In genomic region chr13:109706015-109706715, GRCh38 we compare ENCODE assay signal across 20 cellular contexts.
A peak's percentile ranks its signal among the peaks of the same experiment; 100 is the strongest.
DNase-seq lines count a peak whose midpoint lies in the region; ATAC-seq and TF ChIP-seq lines count a peak whose summit lies in the region.
"Had no signal": no experiment of that assay in that cellular context is flagged by ENCODE, and none has a peak within 500 bp of the region (broad histone marks: within the 10 kb centered on the region; RNA-seq: fewer than 3 reads in every experiment).

No MANE protein-coding gene starts in this region.

- POLR2A ChIA-PET in activated CD4-positive, alpha-beta memory T cell treated with anti-CD3 and anti-CD28 coated beads for 36 hours (lab: Charles Lee) = no interaction called here

- H3K9ac ChIP-seq in BLaER1 (peak overlapping the region; percentile 76), DND-41 (ENCODE audit: low read depth, low read length) (peak overlapping the region; percentile 39), neuronal stem cell (ENCODE audit: low read depth, low read length, poor library complexity) (no peak overlapping the region)
- H3K9ac ChIP-seq: SK-N-SH had no signal

- H3K9me3 ChIP-seq in BLaER1 = peaks cover 26% of the 10 kb centered on the region
- peaks cover 2% of the 10 kb centered on the region for H3K9me3 ChIP-seq in DND-41 (ENCODE audit: insufficient read depth, low read length, severe bottlenecking)
- H3K9me3 ChIP-seq in RWPE2 (ENCODE audit: severe bottlenecking) = no peaks in the 10 kb centered on the region
- peaks cover 0 to 5% of the 10 kb centered on the region in 2 donors for H3K9me3 ChIP-seq in neuronal stem cell (replicated peaks in 1 of 2; ENCODE audit: control insufficient read depth in 2 of 2, insufficient read depth in 1 of 2, low read depth in 1 of 2, low read length in 2 of 2)
- H3K9me3 ChIP-seq: SK-N-SH had no signal

- peak overlapping the region; percentile 34 for H3K23ac ChIP-seq in neuronal stem cell (ENCODE audit: low read depth, low read length, poor library complexity)

- no peak overlapping the region for H3K14ac ChIP-seq in neuronal stem cell (ENCODE audit: low read length)

- H3K27me3 ChIP-seq in BLaER1 (no peaks in the 10 kb centered on the region), DND-41 (ENCODE audit: insufficient read depth, low read length, poor library complexity) (no peaks in the 10 kb centered on the region), RWPE2 (ENCODE audit: insufficient read depth, poor library complexity, severe bottlenecking) (no peaks in the 10 kb centered on the region), neuronal stem cell (ENCODE audit: control insufficient read depth in 3 of 3, insufficient read depth in 3 of 3, low read depth in 1 of 3, low read length in 3 of 3) (no peaks in the 10 kb centered on the region)
- H3K27me3 ChIP-seq: cardiac muscle cell had no signal

- peak; percentile 75 for DNase-seq in DND-41
- DNase-seq in RWPE2 (ENCODE audit: low spot score) = no peak
- DNase-seq in neuronal stem cell (ENCODE audit: low spot score) = no peak
- DNase-seq in SW480 (ENCODE audit: low spot score) = no peak
- DNase-seq in activated CD4-positive, alpha-beta memory T cell treated with anti-CD3 and anti-CD28 coated beads for 36 hours = no peak
- DNase-seq in NCI-H1436 treated with DMSO at 0.1 percent for 48 hours (lab: John Stamatoyannopoulos, UW) = no peak
- DNase-seq: activated CD4-positive, alpha-beta T cell treated with anti-CD3 and anti-CD28 coated beads, Interleukin-2, amount 50 U/mL, for 4 hours; activated T-cell treated with anti-CD3 and anti-CD28 coated beads, Interleukin-2, amount 50 U/mL, for 72 hours; CD4-positive, alpha-beta T cell; effector CD4-positive, alpha-beta T cell; NCI-H1694 treated with DMSO at 0.1 percent for 48 hours; NCI-H510A; RPMI8226; SK-N-SH; trophoblast cell had no signal

- H3K4me2 ChIP-seq in BLaER1 (peak overlapping the region; percentile 90), DND-41 (ENCODE audit: insufficient read depth, low read length) (peak overlapping the region; percentile 59), neuronal stem cell (ENCODE audit: insufficient read depth, low read length, poor library complexity, severe bottlenecking) (no peak overlapping the region)
- H3K4me2 ChIP-seq: SK-N-SH had no signal

- no peak overlapping the region for H2AK5ac ChIP-seq in neuronal stem cell (ENCODE audit: low read depth, low read length)

- peaks cover 8% of the 10 kb centered on the region; the same call in 1 of the 2 replicates for H3K36me3 ChIP-seq in BLaER1
- H3K36me3 ChIP-seq in DND-41 (ENCODE audit: insufficient read depth, low read length) = peaks cover 26% of the 10 kb centered on the region
- H3K36me3 ChIP-seq in RWPE2 (ENCODE audit: low read depth) = no peaks in the 10 kb centered on the region
- no peaks in the 10 kb centered on the region for H3K36me3 ChIP-seq in neuronal stem cell (replicated peaks in 1 of 2; ENCODE audit: control insufficient read depth in 2 of 2, insufficient read depth in 2 of 2, low read length in 2 of 2)
- H3K36me3 ChIP-seq: cardiac muscle cell had no signal

- intact Hi-C loops in activated CD4-positive, alpha-beta memory T cell treated with anti-CD3 and anti-CD28 coated beads for 36 hours (cut with micrococcal nuclease) = no loop called here

- no peak overlapping the region for H3K4ac ChIP-seq in neuronal stem cell (ENCODE audit: low read length)

- no peak overlapping the region for H2BK5ac ChIP-seq in neuronal stem cell (ENCODE audit: low read length)

- CTCF ChIA-PET in activated CD4-positive, alpha-beta memory T cell treated with anti-CD3 and anti-CD28 coated beads for 36 hours (lab: Charles Lee) = no interaction called here

- no peaks in the 10 kb centered on the region for H3K36me3 Mint-ChIP-seq in activated CD4-positive, alpha-beta memory T cell treated with anti-CD3 and anti-CD28 coated beads for 36 hours
- H3K36me3 Mint-ChIP-seq: stimulated activated effector memory CD8-positive, alpha-beta T cell treated with anti-CD3 and anti-CD28 coated beads, Interleukin-12 subunit alpha, Interleukin-12 subunit beta, amount 100 ng/mL, for 72 hours had no signal

- H3K79me1 ChIP-seq in neuronal stem cell (ENCODE audit: low read depth, low read length) = peaks cover 2% of the 10 kb centered on the region

- no peaks in the 10 kb centered on the region for H4K20me1 ChIP-seq in BLaER1
- no peaks in the 10 kb centered on the region; the same call in 1 of the 2 replicates for H4K20me1 ChIP-seq in DND-41 (ENCODE audit: insufficient read depth, low read length)

- H4K91ac ChIP-seq in neuronal stem cell (ENCODE audit: low read depth, low read length, poor library complexity) = no peak overlapping the region

- TF ChIP-seq CTCF in DND-41 (IDR thresholded peaks at IDR 0.05; ENCODE audit: borderline replicate concordance, extremely low read depth, low read length, poor library complexity, severe bottlenecking) = peak; percentile 16
- no peak for TF ChIP-seq CTCF in RWPE2 (IDR thresholded peaks at IDR 0.05; ENCODE audit: poor library complexity, severe bottlenecking)

- H2AFZ ChIP-seq in DND-41 (ENCODE audit: low read depth, low read length) (no peak overlapping the region), neuronal stem cell (ENCODE audit: low read length) (no peak overlapping the region)

- WGBS in neuronal stem cell (ENCODE audit: extremely low coverage in 2 of 2, insufficient read length in 2 of 2, insufficient replicate concordance in 1 of 2), 2 donors = no CpG with 5 or more reads among the region's 12 CpGs

- no peak overlapping the region for H3K27ac Mint-ChIP-seq in activated CD4-positive, alpha-beta memory T cell treated with anti-CD3 and anti-CD28 coated beads for 36 hours
- H3K27ac Mint-ChIP-seq: activated T-cell treated with anti-CD3 and anti-CD28 coated beads, Interleukin-2, amount 50 U/mL, for 72 hours; CD4-positive, alpha-beta T cell; stimulated activated effector memory CD8-positive, alpha-beta T cell treated with anti-CD3 and anti-CD28 coated beads, Interleukin-12 subunit alpha, Interleukin-12 subunit beta, amount 100 ng/mL, for 72 hours; T-helper 1 cell treated with Interleukin-12 subunit alpha and Interleukin-12 subunit beta and Interleukin-4 antibody, amounts not matched to agents 30 μg/mL and 1 μg/mL, for 36 hours had no signal

- peaks cover 9% of the 10 kb centered on the region for H3K4me1 Mint-ChIP-seq in activated CD4-positive, alpha-beta memory T cell treated with anti-CD3 and anti-CD28 coated beads for 36 hours (ENCODE audit: low read depth)

- H2BK120ac ChIP-seq in neuronal stem cell (ENCODE audit: low read depth, low read length) = no peak overlapping the region

- no peaks in the 10 kb centered on the region for H3K9me3 Mint-ChIP-seq in activated CD4-positive, alpha-beta memory T cell treated with anti-CD3 and anti-CD28 coated beads for 36 hours
- H3K9me3 Mint-ChIP-seq: activated T-cell treated with anti-CD3 and anti-CD28 coated beads, Interleukin-2, amount 50 U/mL, for 72 hours; CD4-positive, alpha-beta T cell; stimulated activated effector memory CD8-positive, alpha-beta T cell treated with anti-CD3 and anti-CD28 coated beads, Interleukin-12 subunit alpha, Interleukin-12 subunit beta, amount 100 ng/mL, for 72 hours; T-helper 1 cell treated with Interleukin-12 subunit alpha and Interleukin-12 subunit beta and Interleukin-4 antibody, amounts not matched to agents 30 μg/mL and 1 μg/mL, for 36 hours had no signal

- H3K4me3 ChIP-seq in BLaER1 (peak overlapping the region; percentile 33), DND-41 (ENCODE audit: low read depth in 1 of 2, low read length in 2 of 2) (no peak overlapping the region), RWPE2 (ENCODE audit: severe bottlenecking) (no peak overlapping the region), neuronal stem cell (ENCODE audit: low read length in 2 of 2) (no peak overlapping the region)
- H3K4me3 ChIP-seq: cardiac muscle cell had no signal

- H3K4me1 ChIP-seq in BLaER1 = peaks cover 68% of the 10 kb centered on the region
- peaks cover 76% of the 10 kb centered on the region for H3K4me1 ChIP-seq in DND-41 (ENCODE audit: insufficient read depth, low read length)
- H3K4me1 ChIP-seq in RWPE2 (ENCODE audit: insufficient read depth, poor library complexity, severe bottlenecking) = peaks cover 11% of the 10 kb centered on the region
- peaks cover 0 to 9% of the 10 kb centered on the region in 2 donors for H3K4me1 ChIP-seq in neuronal stem cell (ENCODE audit: control insufficient read depth in 2 of 2, insufficient read depth in 1 of 2, low read depth in 1 of 2, low read length in 2 of 2)

- H3K27ac ChIP-seq in BLaER1 (peak overlapping the region; percentile 95), DND-41 (ENCODE audit: low read length) (peak overlapping the region; percentile 86), RWPE2 (ENCODE audit: poor library complexity, severe bottlenecking) (peak overlapping the region; percentile 84), neuronal stem cell (replicated peaks; ENCODE audit: low read length) (no peak overlapping the region)
- H3K27ac ChIP-seq: cardiac muscle cell had no signal

- H3K18ac ChIP-seq in neuronal stem cell (ENCODE audit: low read length) = no peak overlapping the region

- H3K79me2 ChIP-seq in DND-41 (ENCODE audit: insufficient read depth, low read length) = peaks cover 95% of the 10 kb centered on the region

- ATAC-seq in DND-41 (ENCODE audit: insufficient read depth, low read depth) (peak; percentile 49), RWPE2 (ENCODE audit: low read depth) (no peak)
- ATAC-seq: activated CD4-positive, CD25-positive, alpha-beta regulatory T cell treated with anti-CD3 and anti-CD28 coated beads, Interleukin-2, amount 50 U/mL, for 24 hours; activated T-cell treated with anti-CD3 and anti-CD28 coated beads, Interleukin-2, amount 50 U/mL, for 72 hours; stimulated activated effector memory CD8-positive, alpha-beta T cell treated with anti-CD3 and anti-CD28 coated beads, Interleukin-12 subunit alpha, Interleukin-12 subunit beta, amount 100 ng/mL, for 72 hours had no signal

- peaks cover 24% of the 10 kb centered on the region for H3K27me3 Mint-ChIP-seq in activated CD4-positive, alpha-beta memory T cell treated with anti-CD3 and anti-CD28 coated beads for 36 hours

- H4K8ac ChIP-seq in neuronal stem cell (ENCODE audit: low read depth, low read length) = peak overlapping the region; percentile 70

- H2BK12ac ChIP-seq in neuronal stem cell (ENCODE audit: low read length) = peak overlapping the region; percentile 2

- no peak overlapping the region for H3K4me3 Mint-ChIP-seq in activated CD4-positive, alpha-beta memory T cell treated with anti-CD3 and anti-CD28 coated beads for 36 hours
- H3K4me3 Mint-ChIP-seq: activated T-cell treated with anti-CD3 and anti-CD28 coated beads, Interleukin-2, amount 50 U/mL, for 72 hours; CD4-positive, alpha-beta T cell; stimulated activated effector memory CD8-positive, alpha-beta T cell treated with anti-CD3 and anti-CD28 coated beads, Interleukin-12 subunit alpha, Interleukin-12 subunit beta, amount 100 ng/mL, for 72 hours; T-helper 1 cell treated with Interleukin-12 subunit alpha and Interleukin-12 subunit beta and Interleukin-4 antibody, amounts not matched to agents 30 μg/mL and 1 μg/mL, for 36 hours had no signal

- H2BK15ac ChIP-seq in neuronal stem cell (ENCODE audit: low read length) = peak overlapping the region; percentile 91
